In the genomic region with DNA sequence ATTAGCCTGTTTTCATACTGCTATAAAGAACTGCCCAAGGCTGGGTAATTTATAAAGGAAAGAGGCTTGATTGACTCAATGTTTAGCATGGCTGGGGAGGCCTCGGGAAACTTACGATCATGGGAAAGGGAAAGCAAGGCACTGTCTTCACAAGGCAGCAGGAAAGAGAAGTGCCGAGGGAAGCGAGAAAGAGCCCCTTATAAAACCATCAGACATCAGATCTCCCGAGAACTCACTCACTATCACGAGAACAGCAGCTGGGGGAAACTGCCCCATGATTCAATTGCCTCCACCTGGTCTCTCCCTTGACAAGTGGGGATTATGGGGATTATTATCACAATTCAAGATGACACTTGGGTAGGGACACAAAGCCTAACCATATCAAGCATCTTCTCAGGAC, we compare ENCODE assay signal across 18 cellular contexts. TPM values are rescaled to one million over a fixed set of nuclear protein-coding genes. Genes with fewer than 3 reads are reported as not detected.
A peak's percentile ranks its signal among the peaks of the same experiment; 100 is the strongest.
DNase-seq lines count a peak whose midpoint lies in the region; ATAC-seq, FAIRE-seq and TF ChIP-seq lines count a peak whose summit lies in the region.
"Had no signal": no experiment of that assay in that cellular context is flagged by ENCODE, and none has a peak within 500 bp of the region (broad histone marks: within the 10 kb centered on the region; RNA-seq: fewer than 3 reads in every experiment).

No MANE protein-coding gene starts in this region.

- no peak overlapping the region for H2AFZ ChIP-seq in K562 (ENCODE audit: low read depth, low read length)

- no peak overlapping the region for H3K4me2 ChIP-seq in K562 (ENCODE audit: insufficient read depth, low read length)

- H3K4me3 ChIP-seq in K562 (no peak overlapping the region), stomach (no peak overlapping the region)

- H3K9me1 ChIP-seq in K562 (ENCODE audit: control insufficient read depth, insufficient read depth, low read length): no peaks in the 10 kb centered on the region

- H3K27me3 ChIP-seq in K562 (ENCODE audit: control insufficient read depth in 2 of 2, insufficient read depth in 2 of 2, low read length in 2 of 2): peaks cover 0 to 29% of the 10 kb centered on the region in 2 experiments; a peak in 4 of 5 replicates
- H3K27me3 ChIP-seq in stomach: no peaks in the 10 kb centered on the region

- H3K4me3 Mint-ChIP-seq in activated CD4-positive, alpha-beta memory T cell treated with anti-CD3 and anti-CD28 coated beads, Interleukin-2, amount 10 ng/mL, durations not matched to agents 7 days and 5 days: no peak overlapping the region
- H3K4me3 Mint-ChIP-seq in activated CD4-positive, alpha-beta memory T cell treated with anti-CD3 and anti-CD28 coated beads for 36 hours: no peak overlapping the region
- no peak overlapping the region for H3K4me3 Mint-ChIP-seq in CD14-positive monocyte
- H3K4me3 Mint-ChIP-seq: IgD-negative memory B cell had no signal

- no peak overlapping the region for H3K9ac ChIP-seq in K562 (ENCODE audit: insufficient read depth in 1 of 2, low read depth in 2 of 2, low read length in 2 of 2)

- 5% methylated on average over 6 of the region's 6 CpGs for WGBS in K562 (ENCODE audit: insufficient coverage, low coverage, missing lambda C conversion rate)
- 83 to 95% (median 94%) methylated on average over 6 of the region's 6 CpGs for WGBS in stomach, 5 donors

- H3K9me3 ChIP-seq in K562 (replicated peaks; ENCODE audit: control insufficient read depth, insufficient read depth, low read depth, low read length) (no peaks in the 10 kb centered on the region), stomach (no peaks in the 10 kb centered on the region)

- TF ChIP-seq CTCF in CD14-positive monocyte (IDR thresholded peaks at IDR 0.05): no peak
- no peak for TF ChIP-seq CTCF in K562 (IDR thresholded peaks at IDR 0.05 in 2 of 3, conservative IDR thresholded peaks at IDR 0.05 in 1 of 3; ENCODE audit: insufficient read depth in 2 of 3, low read depth in 1 of 3, low read length in 3 of 3)
- no peak for TF ChIP-seq CTCF in stomach (IDR thresholded peaks at IDR 0.05)
- no peak for TF ChIP-seq CTCF in RWPE1 (conservative IDR thresholded peaks at IDR 0.05; ENCODE audit: low read depth)

- H3K4me1 Mint-ChIP-seq in activated CD4-positive, alpha-beta memory T cell treated with anti-CD3 and anti-CD28 coated beads, Interleukin-2, amount 10 ng/mL, durations not matched to agents 7 days and 5 days: no peaks in the 10 kb centered on the region
- H3K4me1 Mint-ChIP-seq in activated CD4-positive, alpha-beta memory T cell treated with anti-CD3 and anti-CD28 coated beads for 36 hours (ENCODE audit: low read depth): no peaks in the 10 kb centered on the region
- peaks cover 4% of the 10 kb centered on the region for H3K4me1 Mint-ChIP-seq in CD14-positive monocyte
- H3K4me1 Mint-ChIP-seq: IgD-negative memory B cell had no signal

- FAIRE-seq in K562 (lab: Jason Lieb, UNC): no peak
- FAIRE-seq: A204.1, D721Med had no signal

- no peak for TF ChIP-seq RAD21 in K562 (CRISPR knock-in tag; conservative IDR thresholded peaks at IDR 0.05 in 1 of 2, IDR thresholded peaks at IDR 0.05 in 1 of 2)

- TF ChIP-seq POLR2A in K562 (conservative IDR thresholded peaks at IDR 0.05): no peak
- no peak for TF ChIP-seq POLR2A in stomach (IDR thresholded peaks at IDR 0.05)

- no peaks in the 10 kb centered on the region for H3K79me2 ChIP-seq in K562 (ENCODE audit: control insufficient read depth, insufficient read depth, low read length)

- ATAC-seq in K562: no peak

- DNase-seq in activated CD4-positive, alpha-beta memory T cell treated with anti-CD3 and anti-CD28 coated beads, Interleukin-2, amount 10 ng/mL, durations not matched to agents 7 days and 5 days: peak; percentile 12
- DNase-seq in activated CD4-positive, alpha-beta memory T cell treated with anti-CD3 and anti-CD28 coated beads for 36 hours: no peak
- DNase-seq in CD14-positive monocyte (ENCODE audit: low spot score) (peak; percentile 17), K562 (ENCODE audit: extremely low read depth in 1 of 4, low spot score in 3 of 4) (no peak), stomach (no peak), RWPE1 (ENCODE audit: low spot score) (no peak), cerebellum (ENCODE audit: low spot score) (no peak), NCI-H2081 treated with DMSO at 0.1 percent for 48 hours (lab: John Stamatoyannopoulos, UW) (no peak)
- DNase-seq: DMS79; H7; Kasumi-1; NCI-H1694; NCI-H748 treated with DMSO at 0.1 percent for 48 hours; NK-92 treated with Interleukin-12 subunit alpha and Interleukin-12 subunit beta, amount 100 ng/mL, for 24 hours; SIG-M5 had no signal

- TF ChIP-seq EP300 in K562 (IDR thresholded peaks at IDR 0.05; ENCODE audit: low read length) (no peak), stomach (IDR thresholded peaks at IDR 0.05) (no peak)

- no TSS peak for BruUV-seq in K562 (replicated peaks; lab: Mats Ljungman, UMichigan)

- H3K27ac ChIP-seq in K562 (ENCODE audit: extremely low read depth, low read depth, low read length) (no peak overlapping the region), stomach (peak overlapping the region in 3 of 5 donors; percentile 68 to 80 (median 76)), RWPE1 (no peak overlapping the region)

- no peak overlapping the region for H3K27ac Mint-ChIP-seq in activated CD4-positive, alpha-beta memory T cell treated with anti-CD3 and anti-CD28 coated beads, Interleukin-2, amount 10 ng/mL, durations not matched to agents 7 days and 5 days
- H3K27ac Mint-ChIP-seq in activated CD4-positive, alpha-beta memory T cell treated with anti-CD3 and anti-CD28 coated beads for 36 hours: no peak overlapping the region
- no peak overlapping the region for H3K27ac Mint-ChIP-seq in CD14-positive monocyte
- H3K27ac Mint-ChIP-seq: IgD-negative memory B cell had no signal

- no peaks in the 10 kb centered on the region for H3K27me3 Mint-ChIP-seq in activated CD4-positive, alpha-beta memory T cell treated with anti-CD3 and anti-CD28 coated beads, Interleukin-2, amount 10 ng/mL, durations not matched to agents 7 days and 5 days
- H3K27me3 Mint-ChIP-seq in activated CD4-positive, alpha-beta memory T cell treated with anti-CD3 and anti-CD28 coated beads for 36 hours: no peaks in the 10 kb centered on the region
- peaks cover 4 to 9% (median 4%) of the 10 kb centered on the region in 3 donors for H3K27me3 Mint-ChIP-seq in CD14-positive monocyte (ENCODE audit: low read depth in 3 of 3)

- intact Hi-C loops in activated CD4-positive, alpha-beta memory T cell treated with anti-CD3 and anti-CD28 coated beads for 36 hours (cut with micrococcal nuclease): no loop called here
- intact Hi-C loops in CD14-positive monocyte (cut with micrococcal nuclease) (no loop called here), K562 (cut with micrococcal nuclease) (no loop called here), stomach (cut with DNase I; ENCODE audit: low total_unique reads) (no loop called here)

- CTCF ChIA-PET in activated CD4-positive, alpha-beta memory T cell treated with anti-CD3 and anti-CD28 coated beads, Interleukin-2, amount 10 ng/mL, durations not matched to agents 7 days and 5 days (lab: Charles Lee): no interaction called here
- CTCF ChIA-PET in activated CD4-positive, alpha-beta memory T cell treated with anti-CD3 and anti-CD28 coated beads for 36 hours (lab: Charles Lee): no interaction called here
- CTCF ChIA-PET in K562 (lab: Yijun Ruan, JAX; ENCODE audit: low intra/inter-chr PET ratio) (no interaction called here), RWPE1 (lab: Yijun Ruan, JAX) (no interaction called here)

- POLR2A ChIA-PET in activated CD4-positive, alpha-beta memory T cell treated with anti-CD3 and anti-CD28 coated beads, Interleukin-2, amount 10 ng/mL, durations not matched to agents 7 days and 5 days (lab: Charles Lee): no interaction called here
- POLR2A ChIA-PET in activated CD4-positive, alpha-beta memory T cell treated with anti-CD3 and anti-CD28 coated beads for 36 hours (lab: Charles Lee): no interaction called here
- POLR2A ChIA-PET in K562 (lab: Yijun Ruan, JAX): no interaction called here
- POLR2A ChIA-PET in RWPE1 (lab: Yijun Ruan, JAX; ENCODE audit: low non-redundant PET): no interaction called here

- no peaks in the 10 kb centered on the region for H4K20me1 ChIP-seq in K562 (replicated peaks; ENCODE audit: control insufficient read depth, insufficient read depth, low read length)

- H3K36me3 ChIP-seq in K562 (ENCODE audit: control insufficient read depth, insufficient read depth, low read length): no peaks in the 10 kb centered on the region
- no peaks in the 10 kb centered on the region for H3K36me3 ChIP-seq in stomach

- H3K4me1 ChIP-seq in K562 (replicated peaks in 1 of 2; ENCODE audit: control insufficient read depth in 2 of 2, insufficient read depth in 2 of 2, low read length in 2 of 2): no peaks in the 10 kb centered on the region
- peaks cover 40 to 68% (median 58%) of the 10 kb centered on the region in 4 donors for H3K4me1 ChIP-seq in stomach

- no peaks in the 10 kb centered on the region for H3K36me3 Mint-ChIP-seq in activated CD4-positive, alpha-beta memory T cell treated with anti-CD3 and anti-CD28 coated beads, Interleukin-2, amount 10 ng/mL, durations not matched to agents 7 days and 5 days (ENCODE audit: low read depth)
- no peaks in the 10 kb centered on the region for H3K36me3 Mint-ChIP-seq in activated CD4-positive, alpha-beta memory T cell treated with anti-CD3 and anti-CD28 coated beads for 36 hours
- no peaks in the 10 kb centered on the region for H3K36me3 Mint-ChIP-seq in CD14-positive monocyte
- H3K36me3 Mint-ChIP-seq: IgD-negative memory B cell had no signal

- in situ Hi-C loops in K562 (cut with MboI): no loop called here

- H3K9me3 Mint-ChIP-seq in activated CD4-positive, alpha-beta memory T cell treated with anti-CD3 and anti-CD28 coated beads, Interleukin-2, amount 10 ng/mL, durations not matched to agents 7 days and 5 days: no peaks in the 10 kb centered on the region
- H3K9me3 Mint-ChIP-seq in activated CD4-positive, alpha-beta memory T cell treated with anti-CD3 and anti-CD28 coated beads for 36 hours: no peaks in the 10 kb centered on the region
- H3K9me3 Mint-ChIP-seq in CD14-positive monocyte: peaks cover 0 to 3% (median 0%) of the 10 kb centered on the region in 7 donors
- H3K9me3 Mint-ChIP-seq: IgD-negative memory B cell had no signal

RNA-seq across cellular contexts. Expression of a gene that starts 23.3 kb away (rescaled TPM):
- total RNA-seq in activated CD4-positive, alpha-beta memory T cell treated with anti-CD3 and anti-CD28 coated beads, Interleukin-2, amount 10 ng/mL, durations not matched to agents 7 days and 5 days: 10 to 100 TPM; 14.0 to 14.4 TPM
- 10 to 100 TPM; 31.6 to 33.6 TPM for total RNA-seq in activated CD4-positive, alpha-beta memory T cell treated with anti-CD3 and anti-CD28 coated beads for 36 hours
- polyA plus RNA-seq in CD14-positive monocyte (10 to 100 TPM; 43.3 to 66.3 TPM), K562 (2011; rRNA removed) (1.1 and 1.5 TPM in 2 replicates), K562 (2014; fragmentation: Illumina TruSeq; extraction: Trizol) (1.3 and 1.4 TPM in 2 replicates), K562 (2014; fragmentation: Nextera tagmentation; extraction: Ambion mirVana) (under 1 TPM; 0.07 to 0.17 TPM), K562 (2014; rRNA removed) (2.1 and 2.6 TPM in 2 replicates), stomach (100 to 1,000 TPM; 143 to 327 (median 145) TPM)
- total RNA-seq in K562 (2011; cell fraction: chromatin; rRNA removed; ENCODE audit: low replicate concordance): 0.44 and 2.1 TPM in 2 replicates
- total RNA-seq in K562 (2011; cell fraction: nucleolus; rRNA removed): 3.4 and 4.2 TPM in 2 replicates
- 1.8 and 2.7 TPM in 2 replicates for total RNA-seq in K562 (2011; cell fraction: nucleoplasm; rRNA removed)
- total RNA-seq in K562 (2014; rRNA removed) (4.2 and 4.8 TPM in 2 replicates), K562 (2014; rRNA removed; fragmentation: Illumina TruSeq; extraction: Trizol) (0.87 and 0.99 TPM in 2 replicates), K562 (2015; rRNA removed; fragmentation: Illumina TruSeq; extraction: Trizol) (0.72 and 0.90 TPM in 2 replicates), K562 (2021) (3.3 and 4.2 TPM in 2 replicates), stomach (1,000 to 10,000 TPM in 1 of 5 donors, 100 to 1,000 TPM in 4; 353 to 1,146 (median 607) TPM), cerebellum (123 TPM)
- 1.2 and 4.0 TPM in 2 replicates for polyA plus RNA-seq in K562 (2011; cell fraction: cytosol; rRNA removed)
- 1.8 and 3.5 TPM in 2 replicates for polyA plus RNA-seq in K562 (2011; cell fraction: nucleus; rRNA removed)
- 4.0 and 4.8 TPM in 2 replicates for polyA plus RNA-seq in K562 (2012)
- 0.48 and 1.1 TPM in 2 replicates for polyA minus RNA-seq in K562 (2011; rRNA and poly(A)+ RNA removed)
- polyA minus RNA-seq in K562 (2011; cell fraction: cytosol; rRNA and poly(A)+ RNA removed): 3.6 and 10.7 TPM in 2 replicates
- 3.8 and 4.1 TPM in 2 replicates for polyA minus RNA-seq in K562 (2011; cell fraction: nucleus; rRNA and poly(A)+ RNA removed)

Comparison
In these comparisons a context has a peak if more than half of its experiments do, and no peak if none do; other contexts are left out.
1. DNase-seq: peak in activated CD4-positive, alpha-beta memory T cell treated with anti-CD3 and anti-CD28 coated beads, Interleukin-2, amount 10 ng/mL, durations not matched to agents 7 days and 5 days (single experiment) and CD14-positive monocyte (single experiment); none in activated CD4-positive, alpha-beta memory T cell treated with anti-CD3 and anti-CD28 coated beads for 36 hours (single experiment), K562 (0 of 4), stomach (single experiment), RWPE1 (single experiment), cerebellum (single experiment) and NCI-H2081 treated with DMSO at 0.1 percent for 48 hours (single experiment).
2. H3K27ac ChIP-seq: peak in stomach (3 of 5); none in K562 (single experiment) and RWPE1 (single experiment).